In the genomic region with DNA sequence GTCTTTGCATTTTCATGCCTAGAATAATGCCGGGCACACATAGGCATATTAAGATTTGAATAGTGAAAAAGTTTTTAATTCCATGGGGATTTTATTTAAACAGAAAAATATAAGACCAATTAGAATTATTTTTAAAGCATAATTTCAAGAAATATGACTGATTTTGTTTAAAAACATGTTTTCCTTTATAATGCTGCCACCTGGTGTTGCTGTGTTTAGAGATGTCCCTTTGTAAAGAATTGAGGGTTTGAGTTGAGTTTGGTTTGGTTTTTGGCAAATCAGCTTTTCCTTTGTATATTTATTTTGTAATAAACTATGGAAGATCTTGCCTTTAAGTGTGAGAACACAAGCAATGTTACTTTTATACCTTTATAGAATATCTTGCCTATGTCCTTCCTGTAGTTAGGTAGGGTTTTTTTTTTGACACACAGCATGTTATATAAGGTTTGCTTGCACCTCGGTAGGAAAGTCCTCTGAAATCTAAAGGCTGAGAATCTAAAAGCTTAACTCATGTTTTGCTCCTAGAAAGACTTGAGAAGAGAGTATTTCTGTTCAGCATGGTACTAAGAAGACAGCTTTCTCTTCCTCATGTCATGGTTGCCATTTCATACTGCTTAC, we compare ENCODE assay signal across 8 cellular contexts. TPM values are rescaled to one million over a fixed set of nuclear protein-coding genes. Genes with fewer than 3 reads are reported as not detected.
DNase-seq lines count a peak whose midpoint lies in the region; FAIRE-seq and TF ChIP-seq lines count a peak whose summit lies in the region.

No MANE protein-coding gene starts in this region.

- no peak overlapping the region for H3K27ac ChIP-seq in CD8-positive, alpha-beta memory T cell (ENCODE audit: low read depth, low read length)

- peaks cover 11 to 85% (median 18%) of the 10 kb centered on the region in 3 donors for H3K36me3 Mint-ChIP-seq in CD8-positive, alpha-beta memory T cell
- peaks cover 82% of the 10 kb centered on the region for H3K36me3 Mint-ChIP-seq in nephron (ENCODE audit: low read depth)

- H3K4me3 Mint-ChIP-seq in CD8-positive, alpha-beta memory T cell: no peak overlapping the region
- no peak overlapping the region for H3K4me3 Mint-ChIP-seq in nephron

- peaks cover 7 to 21% (median 11%) of the 10 kb centered on the region in 3 donors for H3K4me1 Mint-ChIP-seq in CD8-positive, alpha-beta memory T cell
- no peaks in the 10 kb centered on the region for H3K4me1 Mint-ChIP-seq in nephron

- CTCF ChIA-PET in CD8-positive, alpha-beta memory T cell (lab: Charles Lee): interaction anchor here (0.9 to 2.4 kb wide), 12 partner anchors 11 to 275 kb away, joined by 3 to 6 read pairs (median 3); no protein-coding TSS in a partner anchor

- no peak for FAIRE-seq in HTR-8/SVneo (lab: Jason Lieb, UNC)

- no peak overlapping the region for H3K4me3 ChIP-seq in CD8-positive, alpha-beta memory T cell (ENCODE audit: low read length)

- POLR2A ChIA-PET in CD8-positive, alpha-beta memory T cell (lab: Charles Lee): interaction anchor here (0.7 kb wide), 1 partner anchor 227 kb away, joined by 3 read pairs; no protein-coding TSS in a partner anchor

- peak in 2 of 5 donors; percentile 10 to 28 for DNase-seq in CD8-positive, alpha-beta memory T cell
- peak; percentile 13 to 36 for DNase-seq in Kasumi-1 (lab: John Stamatoyannopoulos, UW)
- peak; percentile 35 for DNase-seq in cerebellum (ENCODE audit: low spot score)
- no peak for DNase-seq in HTR-8/SVneo (ENCODE audit: insufficient read length, low spot score)
- no peak for DNase-seq in activated effector memory CD4-positive, alpha-beta T cell treated with anti-CD3 and anti-CD28 coated beads, Interleukin-2, amount 50 U/mL, for 16 hours
- DNase-seq in hepatic stellate cell (ENCODE audit: low spot score): no peak
- no peak for DNase-seq in H4 (ENCODE audit: low spot score)

- H3K9me3 ChIP-seq in CD8-positive, alpha-beta memory T cell (ENCODE audit: low read length): no peaks in the 10 kb centered on the region

- no peaks in the 10 kb centered on the region for H3K9me3 Mint-ChIP-seq in CD8-positive, alpha-beta memory T cell
- no peaks in the 10 kb centered on the region for H3K9me3 Mint-ChIP-seq in nephron

- peak overlapping the region in 5 of 8 donors; percentile 55 to 77 (median 66) for H3K27ac Mint-ChIP-seq in CD8-positive, alpha-beta memory T cell
- no peak overlapping the region for H3K27ac Mint-ChIP-seq in nephron

- H3K4me1 ChIP-seq in CD8-positive, alpha-beta memory T cell (ENCODE audit: insufficient read depth, low read length): peaks cover 7% of the 10 kb centered on the region

- TF ChIP-seq CTCF in nephron (IDR thresholded peaks at IDR 0.05; ENCODE audit: unreplicated experiment in 3 of 3): peak; percentile 49 to 67 (median 50)

- no peaks in the 10 kb centered on the region for H3K27me3 ChIP-seq in CD8-positive, alpha-beta memory T cell (ENCODE audit: insufficient read depth, low read length, poor library complexity, severe bottlenecking)

- peaks cover 48% of the 10 kb centered on the region for H3K36me3 ChIP-seq in CD8-positive, alpha-beta memory T cell (ENCODE audit: insufficient read depth, low read length)

- no peaks in the 10 kb centered on the region for H3K27me3 Mint-ChIP-seq in CD8-positive, alpha-beta memory T cell
- H3K27me3 Mint-ChIP-seq in nephron (ENCODE audit: low read depth): no peaks in the 10 kb centered on the region

RNA-seq across cellular contexts. Expression of a gene that starts 31.4 kb away (rescaled TPM):
- total RNA-seq in CD8-positive, alpha-beta memory T cell: 1 to 10 TPM; 7.0 to 8.5 TPM
- polyA plus RNA-seq in CD8-positive, alpha-beta memory T cell: 4.8 TPM
- total RNA-seq in cerebellum: 6.9 TPM
- total RNA-seq in H4 (2014; rRNA removed; shearing (Covaris generic)): 9.4 and 11.9 TPM in 2 replicates

RNA-seq across cellular contexts. Expression of a gene that starts 35.6 kb away (rescaled TPM):
- total RNA-seq in CD8-positive, alpha-beta memory T cell: 100 to 1,000 TPM; 130 to 139 TPM
- polyA plus RNA-seq in CD8-positive, alpha-beta memory T cell: 49.6 TPM
- total RNA-seq in cerebellum: 129 TPM
- total RNA-seq in H4 (2014; rRNA removed; shearing (Covaris generic)): 168 and 242 TPM in 2 replicates

Comparison
In these comparisons a context has a peak if more than half of its experiments do, and no peak if none do; other contexts are left out.
1. DNase-seq: peak in Kasumi-1 (2 of 2) and cerebellum (single experiment); none in HTR-8/SVneo (single experiment), activated effector memory CD4-positive, alpha-beta T cell treated with anti-CD3 and anti-CD28 coated beads, Interleukin-2, amount 50 U/mL, for 16 hours (single experiment), hepatic stellate cell (single experiment) and H4 (single experiment).
2. H3K27ac Mint-ChIP-seq: peak in CD8-positive, alpha-beta memory T cell (5 of 8); none in nephron (0 of 3).